ENCODE assay signal across 8 cellular contexts in genomic region chr3:101685050-101685400, GRCh38. TPM values are rescaled to one million over a fixed set of nuclear protein-coding genes. Genes with fewer than 3 reads are reported as not detected.
A peak's percentile ranks its signal among the peaks of the same experiment; 100 is the strongest.
DNase-seq lines count a peak whose midpoint lies in the region; ATAC-seq and TF ChIP-seq lines count a peak whose summit lies in the region.

No MANE protein-coding gene starts in this region.

- DNase-seq in NB4 (ENCODE audit: low read depth) (no peak), neural crest cell (ENCODE audit: low read depth, low spot score) (no peak), SW 1271 (lab: John Stamatoyannopoulos, UW) (no peak), DMS153 (lab: John Stamatoyannopoulos, UW) (no peak), dermis blood vessel endothelial cell (no peak), NCI-H2081 (lab: John Stamatoyannopoulos, UW) (no peak)
- no peak for DNase-seq in effector memory CD8-positive, alpha-beta T cell

- peaks cover 21 to 34% of the 10 kb centered on the region in 2 donors for H3K4me1 Mint-ChIP-seq in effector memory CD8-positive, alpha-beta T cell (ENCODE audit: low read depth in 2 of 2)
- peaks cover 31% of the 10 kb centered on the region for H3K4me1 Mint-ChIP-seq in neural crest cell

- no peak for TF ChIP-seq POLR2A in NB4 (IDR thresholded peaks at IDR 0.05; ENCODE audit: extremely low read depth, insufficient read length)

- no peaks in the 10 kb centered on the region for H3K9me3 ChIP-seq in BLaER1 treated with 17β-estradiol and CSF1 and Interleukin-3, amounts not matched to agents 10 nM and 100 nM (replicated peaks in 1 of 11)

- H3K36me3 ChIP-seq in BLaER1 treated with 17β-estradiol and CSF1 and Interleukin-3, amounts not matched to agents 10 nM and 100 nM, result peaks cover 56 to 61% (median 58%) of the 10 kb centered on the region in 11 experiments

- ATAC-seq in effector memory CD8-positive, alpha-beta T cell (replicated peaks), result no peak

- peak overlapping the region in 10 of 11 experiments; percentile 91 to 98 (median 96); a peak in 21 of 22 replicates for H3K27ac ChIP-seq in BLaER1 treated with 17β-estradiol and CSF1 and Interleukin-3, amounts not matched to agents 10 nM and 100 nM

- H3K4me1 ChIP-seq in BLaER1 treated with 17β-estradiol and CSF1 and Interleukin-3, amounts not matched to agents 10 nM and 100 nM, result peaks cover 32 to 78% (median 52%) of the 10 kb centered on the region in 10 experiments

- peaks cover 52 to 62% (median 58%) of the 10 kb centered on the region in 11 experiments for H4K20me1 ChIP-seq in BLaER1 treated with 17β-estradiol and CSF1 and Interleukin-3, amounts not matched to agents 10 nM and 100 nM

- no peaks in the 10 kb centered on the region for H3K27me3 Mint-ChIP-seq in effector memory CD8-positive, alpha-beta T cell
- H3K27me3 Mint-ChIP-seq in neural crest cell (ENCODE audit: low read depth), result no peaks in the 10 kb centered on the region

- H3K9ac ChIP-seq in BLaER1 treated with 17β-estradiol and CSF1 and Interleukin-3, amounts not matched to agents 10 nM and 100 nM, result peak overlapping the region; percentile 88 to 99 (median 98)

- H3K9me3 Mint-ChIP-seq in effector memory CD8-positive, alpha-beta T cell, result no peaks in the 10 kb centered on the region
- H3K9me3 Mint-ChIP-seq in neural crest cell, result no peaks in the 10 kb centered on the region

- peaks cover 74% of the 10 kb centered on the region for H3K36me3 Mint-ChIP-seq in effector memory CD8-positive, alpha-beta T cell (ENCODE audit: insufficient read depth)
- peaks cover 26% of the 10 kb centered on the region for H3K36me3 Mint-ChIP-seq in neural crest cell (ENCODE audit: low read depth)

- H3K4me3 Mint-ChIP-seq in effector memory CD8-positive, alpha-beta T cell, result peak overlapping the region; percentile 94 to 100
- H3K4me3 Mint-ChIP-seq in neural crest cell, result peak overlapping the region; percentile 99

- TF ChIP-seq CTCF in NB4 (IDR thresholded peaks at IDR 0.05; ENCODE audit: low read depth, low read length) (no peak), neural crest cell (conservative IDR thresholded peaks at IDR 0.05) (no peak)

- H3K4me2 ChIP-seq in BLaER1 treated with 17β-estradiol and CSF1 and Interleukin-3, amounts not matched to agents 10 nM and 100 nM, result peak overlapping the region; percentile 80 to 98 (median 91)

- peak overlapping the region; percentile 58 to 95 (median 88) for H3K4me3 ChIP-seq in BLaER1 treated with 17β-estradiol and CSF1 and Interleukin-3, amounts not matched to agents 10 nM and 100 nM
- peak overlapping the region; percentile 80 for H3K4me3 ChIP-seq in NB4 (ENCODE audit: low read depth, low read length)

- H3K27me3 ChIP-seq in BLaER1 treated with 17β-estradiol and CSF1 and Interleukin-3, amounts not matched to agents 10 nM and 100 nM, result no peaks in the 10 kb centered on the region

- H3K27ac Mint-ChIP-seq in effector memory CD8-positive, alpha-beta T cell, result peak overlapping the region; percentile 99
- peak overlapping the region; percentile 72 for H3K27ac Mint-ChIP-seq in neural crest cell (ENCODE audit: unreplicated experiment)

RNA-seq across cellular contexts. Expression of gene RPL24, which starts 1.5 kb away (rescaled TPM):
- total RNA-seq in neural crest cell (1,315 and 1,351 TPM in 2 replicates), dermis blood vessel endothelial cell (1,283 and 2,049 TPM in 2 replicates)

RNA-seq across cellular contexts. Expression of gene ZBTB11, which starts 8.1 kb away (rescaled TPM):
- total RNA-seq in neural crest cell (16.6 and 17.2 TPM in 2 replicates), dermis blood vessel endothelial cell (27.6 and 28.0 TPM in 2 replicates)

RNA-seq across cellular contexts. Expression of gene CEP97, which starts 39.4 kb away (rescaled TPM):
- total RNA-seq in neural crest cell, result 25.1 and 27.4 TPM in 2 replicates
- 11.1 and 12.8 TPM in 2 replicates for total RNA-seq in dermis blood vessel endothelial cell
